8 cellular contexts compared by ENCODE assay signal in the genomic region with DNA sequence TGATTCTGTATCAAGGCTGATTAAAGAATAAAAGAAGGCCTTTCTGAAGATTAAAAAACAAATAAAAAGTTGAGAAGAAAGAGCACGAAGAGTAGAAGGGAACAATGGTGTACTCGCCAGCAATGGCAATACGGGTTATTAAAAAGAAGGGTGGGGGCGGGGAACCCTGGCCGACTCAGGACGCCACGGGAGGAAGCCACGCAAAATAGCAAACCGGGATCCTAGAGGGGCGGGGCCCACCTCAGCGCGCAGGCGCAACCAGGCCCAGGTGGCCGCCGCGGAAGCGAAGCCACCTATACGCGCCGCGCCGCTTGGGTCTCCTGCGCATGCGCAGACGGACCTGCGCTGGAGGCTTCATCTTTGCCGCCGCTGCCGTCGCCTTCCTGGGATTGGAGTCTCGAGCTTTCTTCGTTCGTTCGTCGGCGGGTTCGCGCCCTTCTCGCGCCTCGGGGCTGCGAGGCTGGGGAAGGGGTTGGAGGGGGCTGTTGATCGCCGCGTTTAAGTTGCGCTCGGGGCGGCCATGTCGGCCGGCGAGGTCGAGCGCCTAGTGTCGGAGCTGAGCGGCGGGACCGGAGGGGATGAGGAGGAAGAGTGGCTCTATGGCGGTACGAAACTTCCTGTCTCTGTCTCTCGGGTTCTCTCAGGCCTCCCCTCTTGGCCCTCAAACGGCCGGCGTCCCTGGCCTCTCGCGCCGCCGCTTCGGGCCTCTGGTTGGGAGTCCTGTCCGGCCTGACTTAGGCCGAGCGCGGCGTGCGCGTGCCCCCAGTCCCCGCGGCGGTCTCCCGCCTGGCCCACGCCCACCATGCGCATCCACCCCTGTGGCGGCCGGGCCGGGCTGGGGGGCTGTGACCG. TPM values are rescaled to one million over a fixed set of nuclear protein-coding genes. Genes with fewer than 3 reads are reported as not detected.
A peak's percentile ranks its signal among the peaks of the same experiment; 100 is the strongest.
DNase-seq lines count a peak whose midpoint lies in the region; ATAC-seq, FAIRE-seq and TF ChIP-seq lines count a peak whose summit lies in the region.

A gene with protein sequence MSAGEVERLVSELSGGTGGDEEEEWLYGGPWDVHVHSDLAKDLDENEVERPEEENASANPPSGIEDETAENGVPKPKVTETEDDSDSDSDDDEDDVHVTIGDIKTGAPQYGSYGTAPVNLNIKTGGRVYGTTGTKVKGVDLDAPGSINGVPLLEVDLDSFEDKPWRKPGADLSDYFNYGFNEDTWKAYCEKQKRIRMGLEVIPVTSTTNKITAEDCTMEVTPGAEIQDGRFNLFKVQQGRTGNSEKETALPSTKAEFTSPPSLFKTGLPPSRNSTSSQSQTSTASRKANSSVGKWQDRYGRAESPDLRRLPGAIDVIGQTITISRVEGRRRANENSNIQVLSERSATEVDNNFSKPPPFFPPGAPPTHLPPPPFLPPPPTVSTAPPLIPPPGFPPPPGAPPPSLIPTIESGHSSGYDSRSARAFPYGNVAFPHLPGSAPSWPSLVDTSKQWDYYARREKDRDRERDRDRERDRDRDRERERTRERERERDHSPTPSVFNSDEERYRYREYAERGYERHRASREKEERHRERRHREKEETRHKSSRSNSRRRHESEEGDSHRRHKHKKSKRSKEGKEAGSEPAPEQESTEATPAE (plus strand): TSS at position 323 of the 852 bp plus-strand sequence. CDS start 198 bp downstream, at position 521.

- H3K9me3 ChIP-seq in BE2C, result no peaks in the 10 kb centered on the region

- H3K27me3 ChIP-seq in BE2C, result no peaks in the 10 kb centered on the region

- no peaks in the 10 kb centered on the region for H3K4me1 ChIP-seq in BE2C

- H3K4me3 Mint-ChIP-seq in activated CD4-positive, alpha-beta T cell treated with anti-CD3 and anti-CD28 coated beads, Interleukin-2, amount 10 ng/mL, durations not matched to agents 7 days and 5 days, result peak within 1 kb of the TSS; percentile 98

- peaks cover 15% of the 10 kb centered on the region for H3K36me3 Mint-ChIP-seq in activated CD4-positive, alpha-beta T cell treated with anti-CD3 and anti-CD28 coated beads, Interleukin-2, amount 10 ng/mL, durations not matched to agents 7 days and 5 days (ENCODE audit: low read depth)

- H3K36me3 ChIP-seq in BE2C, result peaks cover 7% of the 10 kb centered on the region

- TF ChIP-seq CTCF in BE2C (IDR thresholded peaks at IDR 0.05; ENCODE audit: low read depth, low read length), result no peak

- peaks cover 6% of the 10 kb centered on the region for H3K27me3 Mint-ChIP-seq in activated CD4-positive, alpha-beta T cell treated with anti-CD3 and anti-CD28 coated beads, Interleukin-2, amount 10 ng/mL, durations not matched to agents 7 days and 5 days

- CTCF ChIA-PET in activated CD4-positive, alpha-beta T cell treated with anti-CD3 and anti-CD28 coated beads, Interleukin-2, amount 10 ng/mL, durations not matched to agents 7 days and 5 days (lab: Charles Lee), result interaction anchor here (0.6 to 1.7 kb wide), 4 partner anchors 13 to 1952 kb away, joined by 3 to 5 read pairs (median 4); no protein-coding TSS in a partner anchor

- no peaks in the 10 kb centered on the region for H3K9me3 Mint-ChIP-seq in activated CD4-positive, alpha-beta T cell treated with anti-CD3 and anti-CD28 coated beads, Interleukin-2, amount 10 ng/mL, durations not matched to agents 7 days and 5 days

- peak; percentile 95 for FAIRE-seq in GM19239 (lab: Jason Lieb, UNC)

- ATAC-seq in HG03457 (IDR thresholded peaks at IDR 0.05; ENCODE audit: unreplicated experiment), result peak; percentile 78
- ATAC-seq in left colon, result peak; percentile 97

- intact Hi-C loops in left colon (cut with DNase I, micrococcal nuclease), result loop anchor here in 1 of 2 donors (5.0 kb wide), 1 partner anchor 330 kb away; no protein-coding TSS in a partner anchor

- DNase-seq in BE2C, result peak; percentile 95
- DNase-seq in GM19239 (ENCODE audit: insufficient read length, low spot score), result peak; percentile 77
- DNase-seq in NCI-H524 treated with DMSO at 0.1 percent for 48 hours (lab: John Stamatoyannopoulos, UW), result peak; percentile 50
- DNase-seq in activated CD4-positive, alpha-beta T cell treated with anti-CD3 and anti-CD28 coated beads, Interleukin-2, amount 10 ng/mL, durations not matched to agents 7 days and 5 days, result peak; percentile 96
- peak; percentile 54 for DNase-seq in cortex of kidney (lab: John Stamatoyannopoulos, UW)
- peak; percentile 94 to 98 for DNase-seq in left colon
- peak; percentile 95 for DNase-seq in stimulated activated CD4-positive, alpha-beta T cell treated with anti-CD3 and anti-CD28 coated beads, Interleukin-1b, Interleukin-23, amount 100 ng/mL, for 48 hours

- H3K4me1 Mint-ChIP-seq in activated CD4-positive, alpha-beta T cell treated with anti-CD3 and anti-CD28 coated beads, Interleukin-2, amount 10 ng/mL, durations not matched to agents 7 days and 5 days, result peaks cover 40% of the 10 kb centered on the region

- POLR2A ChIA-PET in activated CD4-positive, alpha-beta T cell treated with anti-CD3 and anti-CD28 coated beads, Interleukin-2, amount 10 ng/mL, durations not matched to agents 7 days and 5 days (lab: Charles Lee), result no interaction called here

- peak within 1 kb of the TSS; percentile 99 for H3K27ac Mint-ChIP-seq in activated CD4-positive, alpha-beta T cell treated with anti-CD3 and anti-CD28 coated beads, Interleukin-2, amount 10 ng/mL, durations not matched to agents 7 days and 5 days

- H3K4me3 ChIP-seq in BE2C (ENCODE audit: low read depth, low read length), result peak within 1 kb of the TSS; percentile 81

RNA-seq across cellular contexts. Expression of the gene that starts here (rescaled TPM):
- polyA plus RNA-seq in BE2C (2012; ENCODE audit: insufficient read depth, insufficient read length, low read depth), result 31.2 TPM
- total RNA-seq in activated CD4-positive, alpha-beta T cell treated with anti-CD3 and anti-CD28 coated beads, Interleukin-2, amount 10 ng/mL, durations not matched to agents 7 days and 5 days, result 10 to 100 TPM; 74.1 to 92.1 TPM
- 10 to 100 TPM; 38.7 to 44.7 TPM for total RNA-seq in left colon

Comparison
In these comparisons a context has a peak if more than half of its experiments do, and no peak if none do; other contexts are left out.
1. Peak in every context shown above with its lines: DNase-seq, ATAC-seq and H3K4me3 ChIP-seq.